1 cellular context compared by ENCODE assay signal in genomic region chr13:40031031-40031430, GRCh38.
TF ChIP-seq lines count a peak whose summit lies in the region.

No MANE protein-coding gene starts in this region.

TF ChIP-seq in GM23338, 12 proteins besides CTCF, POLR2A, EP300 and RAD21 (continued from another document):
- TF ChIP-seq REST (IDR thresholded peaks at IDR 0.05; ENCODE audit: unreplicated experiment) (no peak), JUNB (IDR thresholded peaks at IDR 0.05; ENCODE audit: unreplicated experiment) (no peak), STAT1 (IDR thresholded peaks at IDR 0.05; ENCODE audit: unreplicated experiment) (no peak), CREB1 (CRISPR knock-in tag; IDR thresholded peaks at IDR 0.05; ENCODE audit: low read depth) (no peak)
TF ChIP-seq in GM23338: peak in this region for 0.
